1 cellular context compared by ENCODE assay signal in genomic region chr3:17424137-17424536, GRCh38.
TF ChIP-seq lines count a peak whose summit lies in the region.

No MANE protein-coding gene starts in this region.

TF ChIP-seq in SK-N-SH, 30 proteins besides CTCF, POLR2A, EP300 and RAD21 (continued from another document):
- TF ChIP-seq ZBTB33 (IDR thresholded peaks at IDR 0.05; ENCODE audit: borderline replicate concordance, low read depth) (no peak), EZH2phosphoT487 (IDR thresholded peaks at IDR 0.05; ENCODE audit: borderline replicate concordance, low read depth) (no peak), USF2 (IDR thresholded peaks at IDR 0.05; ENCODE audit: borderline replicate concordance, low read depth, low read length) (no peak), FOSL2 (IDR thresholded peaks at IDR 0.05; ENCODE audit: borderline replicate concordance, low read depth) (no peak)
